ENCODE assay signal across 16 cellular contexts in the genomic region with DNA sequence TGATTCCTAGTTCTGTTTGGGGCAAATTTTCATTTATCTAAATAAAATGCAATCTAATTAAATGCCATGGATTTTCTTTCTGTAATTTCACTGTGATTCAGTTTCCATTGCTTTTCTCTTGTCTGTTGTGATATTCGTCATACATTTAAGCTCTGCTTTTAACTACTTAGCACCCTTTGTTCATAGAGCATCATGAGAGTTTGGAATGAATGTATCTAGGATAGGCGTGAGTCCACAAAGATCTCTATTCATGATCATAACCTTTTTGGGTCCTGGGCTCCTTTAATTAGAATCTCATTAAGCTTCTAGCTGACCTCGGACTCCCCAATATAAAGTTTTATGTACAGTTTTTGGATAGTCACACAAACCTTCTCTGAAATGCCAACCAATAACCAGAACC. TPM values are rescaled to one million over a fixed set of nuclear protein-coding genes. Genes with fewer than 3 reads are reported as not detected.
DNase-seq lines count a peak whose midpoint lies in the region; ATAC-seq and TF ChIP-seq lines count a peak whose summit lies in the region.
"Had no signal": no experiment of that assay in that cellular context is flagged by ENCODE, and none has a peak within 500 bp of the region (broad histone marks: within the 10 kb centered on the region; RNA-seq: fewer than 3 reads in every experiment).

No MANE protein-coding gene starts in this region.

- RAD21 ChIA-PET in HCT116 (lab: Charles Lee; ENCODE audit: low non-redundant PET in 1 of 2, low total read pairs in 2 of 2, uncharacterized antibody in 2 of 2, unreplicated experiment in 2 of 2): no interaction called here

- H3K36me3 ChIP-seq in HCT116 (ENCODE audit: control insufficient read depth in 1 of 2, insufficient read depth in 2 of 2, low read length in 2 of 2): peaks cover 9 to 29% of the 10 kb centered on the region in 2 experiments; a peak in 3 of 4 replicates

- H3K9me2 ChIP-seq in HCT116 (ENCODE audit: insufficient read depth): no peaks in the 10 kb centered on the region

- H3K4me2 ChIP-seq in HCT116 (ENCODE audit: low read length): no peak overlapping the region

- DNase-seq in HCT116 (ENCODE audit: low read depth, low spot score) (no peak), foreskin melanocyte (peak; percentile 86), neural crest cell (ENCODE audit: low read depth, low spot score) (no peak), caudate nucleus (lab: John Stamatoyannopoulos, UW) (no peak), SW 1271 (lab: John Stamatoyannopoulos, UW) (no peak)
- DNase-seq in stimulated activated naive B cell treated with anti-CD40 and anti-IgM and Interleukin-4, amounts not matched to agents 10 μg/mL and 1 μg/mL and 100 μg/mL, for 72 hours: no peak
- DNase-seq: BE2C; C1 segment of cervical spinal cord; Caco-2; CD4-positive, CD25-positive, alpha-beta regulatory T cell; CD8-positive, alpha-beta memory T cell; DMS79; GF-D8 had no signal

- H4K20me1 ChIP-seq in HCT116 (ENCODE audit: insufficient read depth): peaks cover 10% of the 10 kb centered on the region; the same call in 1 of the 2 replicates

- intact Hi-C loops in HCT116 (cut with micrococcal nuclease): loop anchor here (5.0 kb wide), 1 partner anchor 909 kb away; no protein-coding TSS in a partner anchor

- no peak overlapping the region for H2AFZ ChIP-seq in HCT116 (ENCODE audit: low read depth, low read length, poor library complexity, severe bottlenecking)

- no TSS peak for BruUV-seq in HCT116 (replicated peaks; lab: Mats Ljungman, UMichigan)

- H3K27ac Mint-ChIP-seq in neural crest cell (ENCODE audit: unreplicated experiment): peak overlapping the region; percentile 7
- no peak overlapping the region for H3K27ac Mint-ChIP-seq in stimulated activated naive B cell treated with anti-CD40 and anti-IgM and Interleukin-4, amounts not matched to agents 10 μg/mL and 1 μg/mL and 100 μg/mL, for 72 hours

- no peaks in the 10 kb centered on the region for H3K27me3 Mint-ChIP-seq in neural crest cell (ENCODE audit: low read depth)
- no peaks in the 10 kb centered on the region for H3K27me3 Mint-ChIP-seq in stimulated activated naive B cell treated with anti-CD40 and anti-IgM and Interleukin-4, amounts not matched to agents 10 μg/mL and 1 μg/mL and 100 μg/mL, for 72 hours
- H3K27me3 Mint-ChIP-seq: CD4-positive, CD25-positive, alpha-beta regulatory T cell; CD8-positive, alpha-beta memory T cell had no signal

- no peak overlapping the region for H3K27ac ChIP-seq in HCT116 (ENCODE audit: low read depth, low read length)
- no peak overlapping the region for H3K27ac ChIP-seq in caudate nucleus (ENCODE audit: low read depth, low read length)
- H3K27ac ChIP-seq: HL-60 had no signal

- CTCF ChIA-PET in HCT116 (lab: Charles Lee): interaction anchor here (1.2 kb wide), 1 partner anchor 12 kb away, joined by 5 read pairs; no protein-coding TSS in a partner anchor

- peaks cover 0 to 3% of the 10 kb centered on the region in 2 experiments; a peak in 1 of 4 replicates for H3K4me1 ChIP-seq in HCT116 (ENCODE audit: control insufficient read depth in 1 of 2, insufficient read depth in 2 of 2, low read length in 2 of 2)
- H3K4me1 ChIP-seq: BE2C, Caco-2, HAP-1 had no signal

- no peaks in the 10 kb centered on the region for H3K27me3 ChIP-seq in HCT116 (ENCODE audit: insufficient read depth, low read length)
- H3K27me3 ChIP-seq: BE2C had no signal

- peak; percentile 3; the same call in 1 of the 2 replicates for ATAC-seq in HCT116
- no peak for ATAC-seq in HG03565 (IDR thresholded peaks at IDR 0.05; ENCODE audit: unreplicated experiment)
- ATAC-seq in stimulated activated naive B cell treated with anti-CD40 and anti-IgM and Interleukin-4, amounts not matched to agents 10 μg/mL and 1 μg/mL and 100 μg/mL, for 72 hours (replicated peaks): no peak

- H3K79me2 ChIP-seq in HCT116 (ENCODE audit: insufficient read depth, low read length): peaks cover 15% of the 10 kb centered on the region

- no peak overlapping the region for H3K4me3 Mint-ChIP-seq in neural crest cell
- no peak overlapping the region for H3K4me3 Mint-ChIP-seq in stimulated activated naive B cell treated with anti-CD40 and anti-IgM and Interleukin-4, amounts not matched to agents 10 μg/mL and 1 μg/mL and 100 μg/mL, for 72 hours
- H3K4me3 Mint-ChIP-seq: CD4-positive, CD25-positive, alpha-beta regulatory T cell; CD8-positive, alpha-beta memory T cell had no signal

- H3K36me3 Mint-ChIP-seq in neural crest cell (ENCODE audit: low read depth): peaks cover 24% of the 10 kb centered on the region
- H3K36me3 Mint-ChIP-seq in stimulated activated naive B cell treated with anti-CD40 and anti-IgM and Interleukin-4, amounts not matched to agents 10 μg/mL and 1 μg/mL and 100 μg/mL, for 72 hours: peaks cover 29 to 52% of the 10 kb centered on the region in 2 donors

- TF ChIP-seq POLR2A in HCT116 (IDR thresholded peaks at IDR 0.05; ENCODE audit: borderline replicate concordance, extremely low read depth, insufficient read depth, insufficient read length): no peak

- H3K4me3 ChIP-seq in HCT116 (replicated peaks in 1 of 2; ENCODE audit: low read depth in 1 of 2, low read length in 2 of 2): no peak overlapping the region
- H3K4me3 ChIP-seq: HAP-1 had no signal

- TF ChIP-seq RAD21 in HCT116 (IDR thresholded peaks at IDR 0.05; ENCODE audit: low read depth): no peak

- no peaks in the 10 kb centered on the region for H3K9me3 Mint-ChIP-seq in neural crest cell
- no peaks in the 10 kb centered on the region for H3K9me3 Mint-ChIP-seq in stimulated activated naive B cell treated with anti-CD40 and anti-IgM and Interleukin-4, amounts not matched to agents 10 μg/mL and 1 μg/mL and 100 μg/mL, for 72 hours
- H3K9me3 Mint-ChIP-seq: CD4-positive, CD25-positive, alpha-beta regulatory T cell; CD8-positive, alpha-beta memory T cell had no signal

- H3K4me1 Mint-ChIP-seq in neural crest cell: peaks cover 15% of the 10 kb centered on the region
- no peaks in the 10 kb centered on the region for H3K4me1 Mint-ChIP-seq in stimulated activated naive B cell treated with anti-CD40 and anti-IgM and Interleukin-4, amounts not matched to agents 10 μg/mL and 1 μg/mL and 100 μg/mL, for 72 hours

- H3K9ac ChIP-seq in HCT116 (ENCODE audit: low read length): no peak overlapping the region

- POLR2A ChIA-PET in HCT116 (lab: Charles Lee): interaction anchor here (1.1 to 1.3 kb wide), 2 partner anchors 10 to 318 kb away, joined by 3 read pairs; no protein-coding TSS in a partner anchor

- TF ChIP-seq CTCF in HCT116 (IDR thresholded peaks at IDR 0.05 in 2 of 3, conservative IDR thresholded peaks at IDR 0.05 in 1 of 3; ENCODE audit: borderline replicate concordance in 1 of 3, insufficient read depth in 1 of 3, low read depth in 2 of 3, low read length in 2 of 3): no peak
- no peak for TF ChIP-seq CTCF in neural crest cell (conservative IDR thresholded peaks at IDR 0.05)

- no peaks in the 10 kb centered on the region for H3K9me3 ChIP-seq in HCT116 (ENCODE audit: control insufficient read depth in 1 of 2, insufficient read depth in 1 of 2, low read depth in 1 of 2, low read length in 2 of 2)
- H3K9me3 ChIP-seq: BE2C, Caco-2, HAP-1 had no signal

TF ChIP-seq in HCT116, 20 proteins besides CTCF, POLR2A, EP300 and RAD21 (continues in another document):
- TF ChIP-seq CEBPB (IDR thresholded peaks at IDR 0.05; ENCODE audit: low read depth): peak; percentile 30; the same call in 1 of the 2 replicates
- TF ChIP-seq, protein P1, sequence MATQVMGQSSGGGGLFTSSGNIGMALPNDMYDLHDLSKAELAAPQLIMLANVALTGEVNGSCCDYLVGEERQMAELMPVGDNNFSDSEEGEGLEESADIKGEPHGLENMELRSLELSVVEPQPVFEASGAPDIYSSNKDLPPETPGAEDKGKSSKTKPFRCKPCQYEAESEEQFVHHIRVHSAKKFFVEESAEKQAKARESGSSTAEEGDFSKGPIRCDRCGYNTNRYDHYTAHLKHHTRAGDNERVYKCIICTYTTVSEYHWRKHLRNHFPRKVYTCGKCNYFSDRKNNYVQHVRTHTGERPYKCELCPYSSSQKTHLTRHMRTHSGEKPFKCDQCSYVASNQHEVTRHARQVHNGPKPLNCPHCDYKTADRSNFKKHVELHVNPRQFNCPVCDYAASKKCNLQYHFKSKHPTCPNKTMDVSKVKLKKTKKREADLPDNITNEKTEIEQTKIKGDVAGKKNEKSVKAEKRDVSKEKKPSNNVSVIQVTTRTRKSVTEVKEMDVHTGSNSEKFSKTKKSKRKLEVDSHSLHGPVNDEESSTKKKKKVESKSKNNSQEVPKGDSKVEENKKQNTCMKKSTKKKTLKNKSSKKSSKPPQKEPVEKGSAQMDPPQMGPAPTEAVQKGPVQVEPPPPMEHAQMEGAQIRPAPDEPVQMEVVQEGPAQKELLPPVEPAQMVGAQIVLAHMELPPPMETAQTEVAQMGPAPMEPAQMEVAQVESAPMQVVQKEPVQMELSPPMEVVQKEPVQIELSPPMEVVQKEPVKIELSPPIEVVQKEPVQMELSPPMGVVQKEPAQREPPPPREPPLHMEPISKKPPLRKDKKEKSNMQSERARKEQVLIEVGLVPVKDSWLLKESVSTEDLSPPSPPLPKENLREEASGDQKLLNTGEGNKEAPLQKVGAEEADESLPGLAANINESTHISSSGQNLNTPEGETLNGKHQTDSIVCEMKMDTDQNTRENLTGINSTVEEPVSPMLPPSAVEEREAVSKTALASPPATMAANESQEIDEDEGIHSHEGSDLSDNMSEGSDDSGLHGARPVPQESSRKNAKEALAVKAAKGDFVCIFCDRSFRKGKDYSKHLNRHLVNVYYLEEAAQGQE (IDR thresholded peaks at IDR 0.05; ENCODE audit: low read depth): no peak
- TF ChIP-seq, protein P2, sequence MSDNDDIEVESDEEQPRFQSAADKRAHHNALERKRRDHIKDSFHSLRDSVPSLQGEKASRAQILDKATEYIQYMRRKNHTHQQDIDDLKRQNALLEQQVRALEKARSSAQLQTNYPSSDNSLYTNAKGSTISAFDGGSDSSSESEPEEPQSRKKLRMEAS (IDR thresholded peaks at IDR 0.05): 0 out of 2 replicates have a peak, but pooled peaks have one; percentile 7
- no peak for TF ChIP-seq SP1 (IDR thresholded peaks at IDR 0.05; ENCODE audit: low read depth)
- TF ChIP-seq ZNF274 (IDR thresholded peaks at IDR 0.05; ENCODE audit: low read depth, low read length): no peak
- TF ChIP-seq EGR1 (IDR thresholded peaks at IDR 0.05; ENCODE audit: low read depth): peak; percentile 38; the same call in 1 of the 2 replicates
- no peak; the same call in 1 of the 2 replicates for TF ChIP-seq SRF (IDR thresholded peaks at IDR 0.05; ENCODE audit: low read depth)
- no peak for TF ChIP-seq EZH2 (IDR thresholded peaks at IDR 0.05)
- peak; percentile 19; the same call in 1 of the 2 replicates for TF ChIP-seq JUND (IDR thresholded peaks at IDR 0.05)

RNA-seq across cellular contexts. Expression of gene ZBTB2, which starts 32.9 kb away (rescaled TPM):
- total RNA-seq in HCT116 (2021; ENCODE audit: unreplicated experiment) (12.5 TPM), neural crest cell (17.5 and 17.7 TPM in 2 replicates)
- 7.5 and 7.9 TPM in 2 replicates for polyA plus RNA-seq in HCT116 (2012)
